ENCODE assay signal across 9 cellular contexts in genomic region chr19:21604351-21604926, GRCh38.
DNase-seq lines count a peak whose midpoint lies in the region; ATAC-seq, FAIRE-seq and TF ChIP-seq lines count a peak whose summit lies in the region.
"Had no signal": no experiment of that assay in that cellular context is flagged by ENCODE, and none has a peak within 500 bp of the region (broad histone marks: within the 10 kb centered on the region; RNA-seq: fewer than 3 reads in every experiment).

No MANE protein-coding gene starts in this region.

- H3K27me3 Mint-ChIP-seq in CD8-positive, alpha-beta memory T cell: no peaks in the 10 kb centered on the region
- H3K27me3 Mint-ChIP-seq in stimulated activated naive CD8-positive, alpha-beta T cell treated with anti-CD3 and anti-CD28 coated beads, Interleukin-15, amount 100 ng/mL, for 72 hours: no peaks in the 10 kb centered on the region

- WGBS in GM12878 (ENCODE audit: insufficient coverage, insufficient replicate concordance, low lambda C conversion rate, missing lambda C conversion rate): 0% methylated on average over 4 of the region's 4 CpGs

- in situ Hi-C loops in GM12878 (cut with MboI): no loop called here

- no peaks in the 10 kb centered on the region for H3K9me3 Mint-ChIP-seq in CD8-positive, alpha-beta memory T cell
- no peaks in the 10 kb centered on the region for H3K9me3 Mint-ChIP-seq in stimulated activated naive CD8-positive, alpha-beta T cell treated with anti-CD3 and anti-CD28 coated beads, Interleukin-15, amount 100 ng/mL, for 72 hours

- H3K4me2 ChIP-seq in GM12878 (ENCODE audit: control insufficient read depth, insufficient read depth): no peak overlapping the region
- H3K4me2 ChIP-seq: KMS-11 had no signal

- peak overlapping the region; percentile 79 to 94 (median 91) for H3K4me3 Mint-ChIP-seq in CD8-positive, alpha-beta memory T cell
- H3K4me3 Mint-ChIP-seq in stimulated activated naive CD8-positive, alpha-beta T cell treated with anti-CD3 and anti-CD28 coated beads, Interleukin-15, amount 100 ng/mL, for 72 hours: peak overlapping the region; percentile 84 to 94

- no peaks in the 10 kb centered on the region for H3K9me3 ChIP-seq in CD8-positive, alpha-beta memory T cell (ENCODE audit: low read length)
- H3K9me3 ChIP-seq in GM12878 (replicated peaks; ENCODE audit: control insufficient read depth, insufficient read depth, low read length): no peaks in the 10 kb centered on the region; the same call in 2 of the 3 replicates

- TF ChIP-seq POLR2A in GM12878 (IDR thresholded peaks at IDR 0.05; ENCODE audit: low read depth, low read length): no peak
- TF ChIP-seq POLR2A in GM12891 (IDR thresholded peaks at IDR 0.05; ENCODE audit: low read depth, low read length): no peak

- peak in 2 of 5 donors; percentile 7 to 15 for DNase-seq in CD8-positive, alpha-beta memory T cell
- DNase-seq in LNCaP clone FGC (ENCODE audit: low read depth): peak; percentile 26
- no peak for DNase-seq in GM12878 (ENCODE audit: low read depth, low spot score)
- peak; percentile 38 for DNase-seq in kidney glomerular epithelial cell (lab: John Stamatoyannopoulos, UW)
- DNase-seq in stimulated activated naive CD8-positive, alpha-beta T cell treated with anti-CD3 and anti-CD28 coated beads, Interleukin-15, amount 100 ng/mL, for 72 hours: peak in 1 of 2 donors; percentile 18
- DNase-seq in GM12891 (ENCODE audit: insufficient read length, low spot score): no peak
- no peak for DNase-seq in stimulated activated CD4-positive, alpha-beta T cell treated with anti-CD3 and anti-CD28 coated beads, Interleukin-4, amount 100 ng/mL, for 1 hour

- SMC1A ChIA-PET in GM12878 (lab: Charles Lee; ENCODE audit: uncharacterized antibody, unreplicated experiment): no interaction called here

- peaks cover 0 to 8% (median 4%) of the 10 kb centered on the region in 3 donors for H3K36me3 Mint-ChIP-seq in CD8-positive, alpha-beta memory T cell

- ATAC-seq in GM12878: no peak
- peak; percentile 71 for ATAC-seq in stimulated activated naive CD8-positive, alpha-beta T cell treated with anti-CD3 and anti-CD28 coated beads, Interleukin-15, amount 100 ng/mL, for 72 hours
- ATAC-seq in HG02642 (IDR thresholded peaks at IDR 0.05; ENCODE audit: poor library complexity, unreplicated experiment): no peak

- peaks cover 6% of the 10 kb centered on the region for H3K4me1 ChIP-seq in CD8-positive, alpha-beta memory T cell (ENCODE audit: insufficient read depth, low read length)
- H3K4me1 ChIP-seq in GM12878 (ENCODE audit: control insufficient read depth, insufficient read depth, low read length): no peaks in the 10 kb centered on the region

- H3K27ac ChIP-seq in CD8-positive, alpha-beta memory T cell (ENCODE audit: low read depth, low read length): peak overlapping the region; percentile 66
- no peak overlapping the region for H3K27ac ChIP-seq in GM12878 (ENCODE audit: control insufficient read depth, insufficient read depth)
- H3K27ac ChIP-seq: KMS-11 had no signal

- no TSS peak for BruUV-seq in GM12878 (replicated peaks; lab: Mats Ljungman, UMichigan)

- TF ChIP-seq EP300 in GM12878 (IDR thresholded peaks at IDR 0.05; ENCODE audit: borderline replicate concordance in 1 of 2, control insufficient read depth in 1 of 2, low read depth in 2 of 2, low read length in 2 of 2): no peak

- CTCF ChIA-PET in CD8-positive, alpha-beta memory T cell (lab: Charles Lee): no interaction called here
- CTCF ChIA-PET in GM12878 (lab: Yijun Ruan, JAX): no interaction called here

- TF ChIP-seq CTCF in LNCaP clone FGC (IDR thresholded peaks at IDR 0.05; ENCODE audit: control insufficient read depth, extremely low read depth, insufficient read depth) (no peak), GM12878 (IDR thresholded peaks at IDR 0.05 in 2 of 3, conservative IDR thresholded peaks at IDR 0.05 in 1 of 3; ENCODE audit: control insufficient read depth in 2 of 3, extremely low read depth in 1 of 3, insufficient read depth in 1 of 3, low read depth in 3 of 3, low read length in 3 of 3) (no peak)

- intact Hi-C loops in GM12878 (cut with micrococcal nuclease; ENCODE audit: unreplicated experiment): no loop called here

- no peaks in the 10 kb centered on the region for H3K36me3 ChIP-seq in CD8-positive, alpha-beta memory T cell (ENCODE audit: insufficient read depth, low read length)
- no peaks in the 10 kb centered on the region for H3K36me3 ChIP-seq in GM12878 (ENCODE audit: control insufficient read depth in 2 of 2, insufficient read depth in 2 of 2, low read length in 1 of 2)

- H3K4me3 ChIP-seq in CD8-positive, alpha-beta memory T cell (ENCODE audit: low read length): peak overlapping the region; percentile 69
- H3K4me3 ChIP-seq in LNCaP clone FGC (ENCODE audit: low read depth, low read length): peak overlapping the region; percentile 49
- no peak overlapping the region for H3K4me3 ChIP-seq in GM12878

- no peak for TF ChIP-seq RAD21 in GM12878 (IDR thresholded peaks at IDR 0.05; ENCODE audit: insufficient read depth, low read depth, low read length)

- H3K4me1 Mint-ChIP-seq in CD8-positive, alpha-beta memory T cell: peaks cover 19 to 21% (median 20%) of the 10 kb centered on the region in 3 donors
- peaks cover 26% of the 10 kb centered on the region for H3K4me1 Mint-ChIP-seq in stimulated activated naive CD8-positive, alpha-beta T cell treated with anti-CD3 and anti-CD28 coated beads, Interleukin-15, amount 100 ng/mL, for 72 hours

- no peak overlapping the region for H2AFZ ChIP-seq in GM12878 (ENCODE audit: control insufficient read depth, low read depth, low read length)

- no peak overlapping the region for H3K9ac ChIP-seq in GM12878 (ENCODE audit: control insufficient read depth, insufficient read depth, low read length)
- H3K9ac ChIP-seq: KMS-11 had no signal

- no peaks in the 10 kb centered on the region for H3K27me3 ChIP-seq in CD8-positive, alpha-beta memory T cell (ENCODE audit: insufficient read depth, low read length, poor library complexity, severe bottlenecking)
- no peaks in the 10 kb centered on the region for H3K27me3 ChIP-seq in GM12878 (replicated peaks in 1 of 2; ENCODE audit: control insufficient read depth in 2 of 2, insufficient read depth in 2 of 2, low read length in 1 of 2)

- peak overlapping the region; percentile 9 to 93 (median 86) for H3K27ac Mint-ChIP-seq in CD8-positive, alpha-beta memory T cell
- peak overlapping the region; percentile 96 to 97 for H3K27ac Mint-ChIP-seq in stimulated activated naive CD8-positive, alpha-beta T cell treated with anti-CD3 and anti-CD28 coated beads, Interleukin-15, amount 100 ng/mL, for 72 hours

- FAIRE-seq in GM12878 (lab: Jason Lieb, UNC) (peak; percentile 94), GM12891 (lab: Jason Lieb, UNC) (no peak)

- POLR2A ChIA-PET in CD8-positive, alpha-beta memory T cell (lab: Charles Lee): no interaction called here
- POLR2A ChIA-PET in GM12878 (lab: Charles Lee): no interaction called here

- RAD21 ChIA-PET in GM12878 (lab: Charles Lee; ENCODE audit: unreplicated experiment): no interaction called here

- no peaks in the 10 kb centered on the region for H4K20me1 ChIP-seq in GM12878 (ENCODE audit: control insufficient read depth, insufficient read depth)

- no peaks in the 10 kb centered on the region for H3K79me2 ChIP-seq in GM12878 (ENCODE audit: control insufficient read depth, insufficient read depth, low read length)

TF ChIP-seq in GM12878, 131 proteins besides CTCF, POLR2A, EP300 and RAD21:
- TF ChIP-seq JUNB (IDR thresholded peaks at IDR 0.05) (no peak), NRF1 (conservative IDR thresholded peaks at IDR 0.05; ENCODE audit: low read depth, low read length) (no peak), SREBF1 (IDR thresholded peaks at IDR 0.05; ENCODE audit: low read length) (no peak), ZNF217 (IDR thresholded peaks at IDR 0.05) (no peak), RCOR1 (conservative IDR thresholded peaks at IDR 0.05; ENCODE audit: low read depth, low read length) (no peak), IRF4 (IDR thresholded peaks at IDR 0.05; ENCODE audit: low read depth, low read length) (no peak)

TF ChIP-seq in GM12891, 5 proteins besides CTCF, POLR2A, EP300 and RAD21:
- no peak for TF ChIP-seq TAF1 (IDR thresholded peaks at IDR 0.05; ENCODE audit: low read depth, low read length)
- TF ChIP-seq POU2F2 (IDR thresholded peaks at IDR 0.05; ENCODE audit: low read depth, low read length): no peak
- TF ChIP-seq POLR2AphosphoS5 (IDR thresholded peaks at IDR 0.05; ENCODE audit: low read depth, low read length): no peak
- TF ChIP-seq PAX5 (IDR thresholded peaks at IDR 0.05; ENCODE audit: insufficient read depth, low read length, severe bottlenecking): no peak
- no peak for TF ChIP-seq SPI1 (IDR thresholded peaks at IDR 0.05; ENCODE audit: low read depth, low read length)

Comparison
In these comparisons a context has a peak if more than half of its experiments do, and no peak if none do; other contexts are left out.
1. DNase-seq: peak in LNCaP clone FGC (single experiment) and kidney glomerular epithelial cell (single experiment); none in GM12878 (single experiment), GM12891 (single experiment) and stimulated activated CD4-positive, alpha-beta T cell treated with anti-CD3 and anti-CD28 coated beads, Interleukin-4, amount 100 ng/mL, for 1 hour (single experiment).